Comparison of ENCODE assay signal across 32 cellular contexts in genomic region chr2:215552144-215552580, GRCh38.
"Had no signal": no experiment of that assay in that cellular context is flagged by ENCODE, and none has a peak within 500 bp of the region (broad histone marks: within the 10 kb centered on the region; RNA-seq: fewer than 3 reads in every experiment).

No MANE protein-coding gene starts in this region.

- H3K4me1 ChIP-seq: ascending aorta had no signal

- H3K9me3 ChIP-seq: ascending aorta had no signal

- H3K27me3 ChIP-seq: ascending aorta, cardiac muscle cell had no signal

- H3K27ac ChIP-seq: ascending aorta, cardiac muscle cell, VCaP had no signal

- DNase-seq: activated CD4-positive, alpha-beta memory T cell treated with anti-CD3 and anti-CD28 coated beads, Interleukin-2, amount 10 ng/mL, durations not matched to agents 7 days and 5 days; activated CD4-positive, alpha-beta T cell treated with anti-CD3 and anti-CD28 coated beads for 1 hour; activated CD4-positive, alpha-beta T cell treated with anti-CD3 and anti-CD28 coated beads for 36 hours; activated CD4-positive, alpha-beta T cell treated with anti-CD3 and anti-CD28 coated beads for 48 hours; activated CD4-positive, alpha-beta T cell treated with anti-CD3 and anti-CD28 coated beads, Interleukin-2, amount 10 ng/mL, durations not matched to agents 7 days and 5 days; activated CD4-positive, alpha-beta T cell treated with anti-CD3 and anti-CD28 coated beads, Interleukin-2, amount 50 U/mL, for 48 hours; activated CD4-positive, CD25-positive, alpha-beta regulatory T cell; activated CD8-positive, alpha-beta memory T cell treated with anti-CD3 and anti-CD28 coated beads for 24 hours; activated CD8-positive, alpha-beta memory T cell treated with anti-CD3 and anti-CD28 coated beads, Interleukin-2, amount 10 ng/mL, durations not matched to agents 7 days and 5 days; activated CD8-positive, alpha-beta memory T cell treated with anti-CD3 and anti-CD28 coated beads, Interleukin-2, amount 50 U/mL, for 48 hours; activated CD8-positive, alpha-beta T cell treated with anti-CD3 and anti-CD28 coated beads, Interleukin-2, amount 10 ng/mL, durations not matched to agents 7 days and 5 days; activated effector memory CD4-positive, alpha-beta T cell treated with Interleukin-2 at 50 U/mL for 16 hours; activated gamma-delta T cell; activated naive CD4-positive, alpha-beta T cell treated with anti-CD3 and anti-CD28 coated beads, Interleukin-2, amount 10 ng/mL, durations not matched to agents 7 days and 5 days; activated naive CD4-positive, alpha-beta T cell treated with Interleukin-2 at 50 U/mL for 16 hours; activated naive CD8-positive, alpha-beta T cell treated with anti-CD3 and anti-CD28 coated beads, Interleukin-2, amount 10 ng/mL, durations not matched to agents 7 days and 5 days; activated naive CD8-positive, alpha-beta T cell treated with anti-CD3 and anti-CD28 coated beads, Interleukin-2, amount 50 U/mL, for 24 hours; activated T-cell treated with anti-CD3 and anti-CD28 coated beads, Interleukin-2, amount 50 U/mL, for 24 hours; activated T-cell treated with anti-CD3 and anti-CD28 coated beads, Interleukin-2, amount 50 U/mL, for 48 hours; amygdala; anterior cingulate cortex; caudate nucleus; cerebellar nuclear complex; T-helper 1 cell; T-helper 2 cell; T-helper 9 cell had no signal

- H3K4me3 ChIP-seq: ascending aorta, cardiac muscle cell had no signal

- ATAC-seq: activated CD4-positive, alpha-beta T cell treated with anti-CD3 and anti-CD28 coated beads for 36 hours; activated CD4-positive, CD25-positive, alpha-beta regulatory T cell treated with anti-CD3 and anti-CD28 coated beads, Interleukin-2, amount 50 U/mL, for 24 hours; activated CD8-positive, alpha-beta memory T cell treated with anti-CD3 and anti-CD28 coated beads, Interleukin-2, amount 10 ng/mL, durations not matched to agents 7 days and 5 days; activated CD8-positive, alpha-beta T cell treated with anti-CD3 and anti-CD28 coated beads, Interleukin-2, amount 10 ng/mL, durations not matched to agents 7 days and 5 days; activated naive CD8-positive, alpha-beta T cell treated with anti-CD3 and anti-CD28 coated beads, Interleukin-2, amount 50 U/mL, for 24 hours had no signal

- FAIRE-seq: bronchial epithelial cell, TTC549 had no signal

- H3K36me3 ChIP-seq: ascending aorta, cardiac muscle cell had no signal
